ENCODE assay signal across 14 cellular contexts in genomic region chr3:107085261-107085660, GRCh38.
"Had no signal": no experiment of that assay in that cellular context is flagged by ENCODE, and none has a peak within 500 bp of the region (broad histone marks: within the 10 kb centered on the region; RNA-seq: fewer than 3 reads in every experiment).

No MANE protein-coding gene starts in this region.

- H3K4me1 ChIP-seq: body of pancreas, tibial artery had no signal

- ATAC-seq: body of pancreas; mucosa of descending colon; naive thymus-derived CD8-positive, alpha-beta T cell; right cardiac atrium; stimulated activated effector memory CD8-positive, alpha-beta T cell treated with anti-CD3 and anti-CD28 coated beads, Interleukin-12 subunit alpha, Interleukin-12 subunit beta, amount 100 ng/mL, for 72 hours had no signal

- H3K27ac ChIP-seq: body of pancreas, epithelial cell of prostate, neutrophil, tibial artery had no signal

- H3K4me3 ChIP-seq: body of pancreas, mucosa of descending colon, smooth muscle cell, tibial artery had no signal

- H3K9me3 ChIP-seq: body of pancreas, mucosa of descending colon, neutrophil, tibial artery had no signal

- H3K36me3 ChIP-seq: neutrophil, tibial artery had no signal

- H3K4me2 ChIP-seq: smooth muscle cell had no signal

- DNase-seq: activated naive CD4-positive, alpha-beta T cell treated with Interleukin-2 at 50 U/mL for 16 hours; body of pancreas; effector memory CD4-positive, alpha-beta T cell; immature natural killer cell; mammary epithelial cell; mucosa of descending colon; naive thymus-derived CD8-positive, alpha-beta T cell; right cardiac atrium; SW 1271; tibial artery had no signal

- H3K27me3 ChIP-seq: body of pancreas, neutrophil, tibial artery had no signal
